26 cellular contexts compared by ENCODE assay signal in the genomic region with DNA sequence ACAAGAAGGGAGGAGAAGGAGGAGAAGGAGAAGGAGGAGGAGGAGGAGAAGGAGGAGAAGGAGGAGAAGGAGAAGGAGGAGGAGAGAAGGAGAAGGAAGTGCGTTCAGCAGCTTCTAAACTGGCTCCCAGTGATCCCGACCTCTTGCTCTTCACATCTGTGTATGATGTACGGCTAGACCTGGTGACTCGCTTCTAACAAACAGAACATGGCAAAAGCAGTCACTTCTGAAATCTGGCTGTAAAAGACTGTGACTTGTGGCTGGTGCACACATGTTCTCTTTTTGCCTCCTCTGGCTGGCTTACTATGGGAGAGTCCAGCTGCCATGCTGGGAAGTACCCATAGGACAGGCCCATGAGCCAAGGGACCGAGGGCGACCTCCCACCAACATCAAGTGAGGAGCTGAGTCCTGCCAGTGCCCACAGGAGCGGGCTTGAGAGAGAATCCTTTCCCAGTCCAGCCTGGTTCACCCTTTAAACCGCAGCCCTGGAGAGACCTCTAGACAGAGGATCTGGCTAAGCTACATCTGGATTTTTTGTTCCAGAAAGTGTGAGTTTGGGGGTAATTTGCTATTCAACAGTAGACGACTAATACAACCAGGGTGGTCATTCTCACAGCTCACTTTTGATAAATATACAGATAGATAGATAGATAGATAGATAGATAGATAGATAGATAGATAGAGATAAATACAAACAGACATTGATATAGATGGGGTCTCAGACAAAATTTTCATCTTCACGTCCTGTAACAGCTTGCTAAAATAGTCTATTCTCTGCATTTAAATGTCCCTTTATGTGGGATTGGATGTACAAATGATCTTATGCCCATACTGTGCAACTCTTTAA.
"Had no signal": no experiment of that assay in that cellular context is flagged by ENCODE, and none has a peak within 500 bp of the region (broad histone marks: within the 10 kb centered on the region; RNA-seq: fewer than 3 reads in every experiment).

No MANE protein-coding gene starts in this region.

- H3K27me3 ChIP-seq: colonic mucosa, gastrocnemius medialis, hepatocyte, pancreas, upper lobe of left lung had no signal

- H3K4me2 ChIP-seq: hepatocyte had no signal

- H3K27ac ChIP-seq: colonic mucosa, epithelial cell of prostate, esophagus squamous epithelium, gastrocnemius medialis, hepatocyte, pancreas, prostate gland, skin epidermis, thoracic aorta, upper lobe of left lung, WERI-Rb-1 had no signal

- H3K4me1 ChIP-seq: colonic mucosa, esophagus squamous epithelium, pancreas, prostate gland, upper lobe of left lung had no signal

- H3K9me3 ChIP-seq: colonic mucosa, esophagus squamous epithelium, gastrocnemius medialis, pancreas, prostate gland, thoracic aorta, upper lobe of left lung had no signal

- H3K36me3 ChIP-seq: colonic mucosa, gastrocnemius medialis, pancreas, prostate gland, thoracic aorta, upper lobe of left lung, WERI-Rb-1 had no signal

- H2AFZ ChIP-seq: hepatocyte had no signal

- H3K4me3 ChIP-seq: colonic mucosa, esophagus squamous epithelium, gastrocnemius medialis, hepatocyte, pancreas, prostate gland, skin epidermis, thoracic aorta, upper lobe of left lung had no signal

- DNase-seq: activated CD4-positive, alpha-beta memory T cell treated with anti-CD3 and anti-CD28 coated beads for 36 hours; activated CD4-positive, alpha-beta T cell treated with anti-CD3 and anti-CD28 coated beads for 48 hours; activated naive CD4-positive, alpha-beta T cell; activated T-cell treated with anti-CD3 and anti-CD28 coated beads, Interleukin-2, amount 50 U/mL, for 48 hours; anterior cingulate cortex; colonic mucosa; effector CD8-positive, alpha-beta T cell; esophagus squamous epithelium; gastrocnemius medialis; left cardiac atrium; mammary epithelial cell; midbrain; naive thymus-derived CD4-positive, alpha-beta T cell; pancreas; retina; stimulated activated CD4-positive, alpha-beta T cell treated with anti-CD3 and anti-CD28 coated beads, Interleukin-12 subunit alpha, Interleukin-12 subunit beta, amount 100 ng/mL, for 4 hours; stimulated activated CD4-positive, alpha-beta T cell treated with anti-CD3 and anti-CD28 coated beads, Interleukin-4, amount 100 ng/mL, for 24 hours; T-helper 17 cell; T1000; upper lobe of left lung; WERI-Rb-1 had no signal
